ENCODE assay signal across 12 cellular contexts in genomic region chr3:11769704-11770103, GRCh38.
DNase-seq lines count a peak whose midpoint lies in the region; ATAC-seq and TF ChIP-seq lines count a peak whose summit lies in the region.
"Had no signal": no experiment of that assay in that cellular context is flagged by ENCODE, and none has a peak within 500 bp of the region (broad histone marks: within the 10 kb centered on the region; RNA-seq: fewer than 3 reads in every experiment).

No MANE protein-coding gene starts in this region.

- peak overlapping the region; percentile 98 for H3K27ac ChIP-seq in RWPE1
- H3K27ac ChIP-seq in foreskin keratinocyte = peak overlapping the region; percentile 87
- H3K27ac ChIP-seq in spleen = no peak overlapping the region
- H3K27ac ChIP-seq: GM23248, heart right ventricle, sigmoid colon had no signal

- H3K9me3 ChIP-seq in spleen = no peaks in the 10 kb centered on the region
- H3K9me3 ChIP-seq: heart right ventricle, sigmoid colon had no signal

- H3K36me3 ChIP-seq in spleen = no peaks in the 10 kb centered on the region
- H3K36me3 ChIP-seq: heart right ventricle, sigmoid colon had no signal

- intact Hi-C loops in spleen (cut with DNase I; ENCODE audit: low total_unique reads) = no loop called here

- no peaks in the 10 kb centered on the region for H3K9me3 Mint-ChIP-seq in activated T-cell treated with anti-CD3 and anti-CD28 coated beads, Interleukin-2, amount 50 U/mL, for 72 hours
- H3K9me3 Mint-ChIP-seq in stimulated activated effector memory CD8-positive, alpha-beta T cell treated with anti-CD3 and anti-CD28 coated beads, Interleukin-12 subunit alpha, Interleukin-12 subunit beta, amount 100 ng/mL, for 72 hours = no peaks in the 10 kb centered on the region
- H3K9me3 Mint-ChIP-seq: activated naive CD4-positive, alpha-beta T cell treated with anti-CD3 and anti-CD28 coated beads for 36 hours had no signal

- no peak for ATAC-seq in activated T-cell treated with anti-CD3 and anti-CD28 coated beads, Interleukin-2, amount 50 U/mL, for 72 hours (replicated peaks in 1 of 2)
- ATAC-seq in foreskin keratinocyte = no peak
- no peak for ATAC-seq in stimulated activated effector memory CD8-positive, alpha-beta T cell treated with anti-CD3 and anti-CD28 coated beads, Interleukin-12 subunit alpha, Interleukin-12 subunit beta, amount 100 ng/mL, for 72 hours

- 66 to 99% (median 86%) methylated on average over 5 of the region's 5 CpGs for WGBS in spleen, 5 donors

- TF ChIP-seq CTCF in RWPE1 (conservative IDR thresholded peaks at IDR 0.05; ENCODE audit: low read depth) (no peak), foreskin keratinocyte (conservative IDR thresholded peaks at IDR 0.05) (no peak), spleen (IDR thresholded peaks at IDR 0.05 in 8 of 11, conservative IDR thresholded peaks at IDR 0.05 in 3 of 11) (no peak)

- POLR2A ChIA-PET in RWPE1 (lab: Yijun Ruan, JAX; ENCODE audit: low non-redundant PET) = no interaction called here

- peaks cover 36% of the 10 kb centered on the region for H3K4me1 Mint-ChIP-seq in activated T-cell treated with anti-CD3 and anti-CD28 coated beads, Interleukin-2, amount 50 U/mL, for 72 hours (ENCODE audit: low read depth)
- peaks cover 25% of the 10 kb centered on the region for H3K4me1 Mint-ChIP-seq in stimulated activated effector memory CD8-positive, alpha-beta T cell treated with anti-CD3 and anti-CD28 coated beads, Interleukin-12 subunit alpha, Interleukin-12 subunit beta, amount 100 ng/mL, for 72 hours

- no peaks in the 10 kb centered on the region for H3K27me3 ChIP-seq in foreskin keratinocyte
- no peaks in the 10 kb centered on the region for H3K27me3 ChIP-seq in spleen (replicated peaks in 1 of 7)
- H3K27me3 ChIP-seq: heart right ventricle, sigmoid colon had no signal

- H3K36me3 Mint-ChIP-seq in activated T-cell treated with anti-CD3 and anti-CD28 coated beads, Interleukin-2, amount 50 U/mL, for 72 hours (ENCODE audit: insufficient read depth in 2 of 2) = peaks cover 0 to under 1% of the 10 kb centered on the region in 2 donors
- H3K36me3 Mint-ChIP-seq in stimulated activated effector memory CD8-positive, alpha-beta T cell treated with anti-CD3 and anti-CD28 coated beads, Interleukin-12 subunit alpha, Interleukin-12 subunit beta, amount 100 ng/mL, for 72 hours = peaks cover 7% of the 10 kb centered on the region

- CTCF ChIA-PET in RWPE1 (lab: Yijun Ruan, JAX) = no interaction called here

- TF ChIP-seq POLR2A in spleen (IDR thresholded peaks at IDR 0.05) = no peak

- no peak overlapping the region for H3K4me3 ChIP-seq in spleen

- no peak for DNase-seq in activated T-cell treated with anti-CD3 and anti-CD28 coated beads, Interleukin-2, amount 50 U/mL, for 72 hours
- no peak for DNase-seq in activated T-cell treated with anti-CD3 and anti-CD28 coated beads, Interleukin-2, amount 50 U/mL, for 48 hours
- DNase-seq in RWPE1 (ENCODE audit: low spot score) = no peak
- DNase-seq in foreskin keratinocyte = peak; percentile 24 to 48
- DNase-seq in stimulated activated effector memory CD8-positive, alpha-beta T cell treated with anti-CD3 and anti-CD28 coated beads, Interleukin-12 subunit alpha, Interleukin-12 subunit beta, amount 100 ng/mL, for 72 hours (ENCODE audit: low spot score in 2 of 2) = no peak
- DNase-seq in spleen = no peak
- no peak for DNase-seq in putamen (ENCODE audit: low spot score)
- no peak for DNase-seq in T-helper 9 cell

- H3K27ac Mint-ChIP-seq in activated T-cell treated with anti-CD3 and anti-CD28 coated beads, Interleukin-2, amount 50 U/mL, for 72 hours = no peak overlapping the region
- no peak overlapping the region for H3K27ac Mint-ChIP-seq in stimulated activated effector memory CD8-positive, alpha-beta T cell treated with anti-CD3 and anti-CD28 coated beads, Interleukin-12 subunit alpha, Interleukin-12 subunit beta, amount 100 ng/mL, for 72 hours

- no peaks in the 10 kb centered on the region for H3K27me3 Mint-ChIP-seq in activated T-cell treated with anti-CD3 and anti-CD28 coated beads, Interleukin-2, amount 50 U/mL, for 72 hours (ENCODE audit: low read depth)

- H3K4me1 ChIP-seq in foreskin keratinocyte = peaks cover 30% of the 10 kb centered on the region
- peaks cover 0 to 14% (median 11%) of the 10 kb centered on the region in 6 donors for H3K4me1 ChIP-seq in spleen

- peak overlapping the region; percentile 29 to 63 for H3K4me3 Mint-ChIP-seq in activated T-cell treated with anti-CD3 and anti-CD28 coated beads, Interleukin-2, amount 50 U/mL, for 72 hours
- peak overlapping the region; percentile 23 for H3K4me3 Mint-ChIP-seq in stimulated activated effector memory CD8-positive, alpha-beta T cell treated with anti-CD3 and anti-CD28 coated beads, Interleukin-12 subunit alpha, Interleukin-12 subunit beta, amount 100 ng/mL, for 72 hours

Comparison
In these comparisons a context has a peak if more than half of its experiments do, and no peak if none do; other contexts are left out.
1. DNase-seq: peak in foreskin keratinocyte (2 of 2); none in activated T-cell treated with anti-CD3 and anti-CD28 coated beads, Interleukin-2, amount 50 U/mL, for 72 hours (0 of 2), activated T-cell treated with anti-CD3 and anti-CD28 coated beads, Interleukin-2, amount 50 U/mL, for 48 hours (0 of 2), RWPE1 (single experiment), stimulated activated effector memory CD8-positive, alpha-beta T cell treated with anti-CD3 and anti-CD28 coated beads, Interleukin-12 subunit alpha, Interleukin-12 subunit beta, amount 100 ng/mL, for 72 hours (0 of 2), spleen (single experiment), putamen (single experiment) and T-helper 9 cell (single experiment).
2. H3K27ac ChIP-seq: peak in RWPE1 (single experiment) and foreskin keratinocyte (single experiment); none in spleen (0 of 8).